In the genomic region with DNA sequence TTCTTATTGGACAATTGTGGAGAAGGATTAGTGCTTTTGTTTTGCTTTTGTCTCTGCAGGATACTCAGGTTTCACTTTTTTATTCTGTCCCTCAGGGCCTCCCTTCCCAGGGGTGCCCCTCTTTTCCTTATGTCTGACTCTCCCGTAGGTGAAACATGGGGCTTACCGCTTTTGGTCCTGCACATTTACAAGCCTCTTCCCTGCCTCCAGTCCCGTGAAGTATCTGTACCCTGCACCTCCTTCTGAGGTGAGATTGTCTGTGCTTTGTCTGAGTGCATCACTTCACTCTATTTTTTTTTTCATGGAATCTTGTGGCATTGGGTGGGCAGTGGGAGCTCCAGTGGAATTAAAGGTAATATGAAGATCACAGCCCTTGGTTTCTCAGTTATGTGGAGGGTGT, we compare ENCODE assay signal across 29 cellular contexts.
"Had no signal": no experiment of that assay in that cellular context is flagged by ENCODE, and none has a peak within 500 bp of the region (broad histone marks: within the 10 kb centered on the region; RNA-seq: fewer than 3 reads in every experiment).

No MANE protein-coding gene starts in this region.

- H3K27ac Mint-ChIP-seq: activated CD4-positive, alpha-beta memory T cell treated with anti-CD3 and anti-CD28 coated beads, Interleukin-2, amount 10 ng/mL, durations not matched to agents 7 days and 5 days; activated CD4-positive, alpha-beta T cell treated with anti-CD3 and anti-CD28 coated beads, Interleukin-2, amount 10 ng/mL, durations not matched to agents 7 days and 5 days; activated naive CD4-positive, alpha-beta T cell treated with anti-CD3 and anti-CD28 coated beads, Interleukin-2, amount 10 ng/mL, durations not matched to agents 7 days and 5 days; activated naive CD4-positive, alpha-beta T cell treated with anti-CD3 and anti-CD28 coated beads, Interleukin-2, amount 50 U/mL, for 72 hours; activated naive CD8-positive, alpha-beta T cell treated with anti-CD3 and anti-CD28 coated beads, Interleukin-2, amount 10 ng/mL, durations not matched to agents 7 days and 5 days; activated T-cell treated with anti-CD3 and anti-CD28 coated beads, Interleukin-2, amount 50 U/mL, for 24 hours; activated T-cell treated with anti-CD3 and anti-CD28 coated beads, Interleukin-2, amount 50 U/mL, for 72 hours; brain; dendritic cell treated with granulocyte-macrophage colony-stimulating factor and Interleukin-4, amounts not matched to agents 40 ng/mL and 50 ng/mL, for 4 days had no signal

- DNase-seq: activated CD4-positive, alpha-beta memory T cell treated with anti-CD3 and anti-CD28 coated beads, Interleukin-2, amount 10 ng/mL, durations not matched to agents 7 days and 5 days; activated CD4-positive, alpha-beta T cell treated with anti-CD3 and anti-CD28 coated beads for 4 hours; activated CD4-positive, alpha-beta T cell treated with anti-CD3 and anti-CD28 coated beads, Interleukin-2, amount 10 ng/mL, durations not matched to agents 7 days and 5 days; activated CD4-positive, alpha-beta T cell treated with anti-CD3 and anti-CD28 coated beads, Interleukin-2, amount 50 U/mL, for 4 hours; activated CD4-positive, CD25-positive, alpha-beta regulatory T cell; activated CD4-positive, CD25-positive, alpha-beta regulatory T cell treated with anti-CD3 and anti-CD28 coated beads, Interleukin-2, amount 50 U/mL, for 72 hours; activated CD8-positive, alpha-beta memory T cell treated with anti-CD3 and anti-CD28 coated beads, Interleukin-2, amount 50 U/mL, for 48 hours; activated gamma-delta T cell; activated naive CD4-positive, alpha-beta T cell; activated naive CD4-positive, alpha-beta T cell treated with anti-CD3 and anti-CD28 coated beads, Interleukin-2, amount 10 ng/mL, durations not matched to agents 7 days and 5 days; activated naive CD8-positive, alpha-beta T cell treated with anti-CD3 and anti-CD28 coated beads, Interleukin-2, amount 10 ng/mL, durations not matched to agents 7 days and 5 days; activated T-cell treated with anti-CD3 and anti-CD28 coated beads for 4 hours; activated T-cell treated with anti-CD3 and anti-CD28 coated beads, Interleukin-2, amount 50 U/mL, for 24 hours; activated T-cell treated with anti-CD3 and anti-CD28 coated beads, Interleukin-2, amount 50 U/mL, for 72 hours; dorsolateral prefrontal cortex; effector memory CD4-positive, alpha-beta T cell; erythroblast; esophagus squamous epithelium; foreskin melanocyte; T-helper 2 cell had no signal

- H3K4me3 ChIP-seq: ascending aorta, breast epithelium, cardiac muscle cell, coronary artery, dorsolateral prefrontal cortex, esophagus squamous epithelium, gastroesophageal sphincter had no signal

- H3K4me3 Mint-ChIP-seq: activated CD4-positive, alpha-beta memory T cell treated with anti-CD3 and anti-CD28 coated beads, Interleukin-2, amount 10 ng/mL, durations not matched to agents 7 days and 5 days; activated CD4-positive, alpha-beta T cell treated with anti-CD3 and anti-CD28 coated beads, Interleukin-2, amount 10 ng/mL, durations not matched to agents 7 days and 5 days; activated naive CD4-positive, alpha-beta T cell treated with anti-CD3 and anti-CD28 coated beads, Interleukin-2, amount 10 ng/mL, durations not matched to agents 7 days and 5 days; activated naive CD8-positive, alpha-beta T cell treated with anti-CD3 and anti-CD28 coated beads, Interleukin-2, amount 10 ng/mL, durations not matched to agents 7 days and 5 days; activated T-cell treated with anti-CD3 and anti-CD28 coated beads, Interleukin-2, amount 50 U/mL, for 24 hours; activated T-cell treated with anti-CD3 and anti-CD28 coated beads, Interleukin-2, amount 50 U/mL, for 72 hours; brain; central memory CD8-positive, alpha-beta T cell; dendritic cell treated with granulocyte-macrophage colony-stimulating factor and Interleukin-4, amounts not matched to agents 40 ng/mL and 50 ng/mL, for 4 days had no signal

- ATAC-seq: activated naive CD4-positive, alpha-beta T cell treated with anti-CD3 and anti-CD28 coated beads, Interleukin-2, amount 50 U/mL, for 72 hours; activated T-cell treated with anti-CD3 and anti-CD28 coated beads, Interleukin-2, amount 50 U/mL, for 72 hours; gastroesophageal sphincter had no signal

- H3K4me1 Mint-ChIP-seq: activated CD4-positive, alpha-beta memory T cell treated with anti-CD3 and anti-CD28 coated beads, Interleukin-2, amount 10 ng/mL, durations not matched to agents 7 days and 5 days; activated CD4-positive, alpha-beta T cell treated with anti-CD3 and anti-CD28 coated beads, Interleukin-2, amount 10 ng/mL, durations not matched to agents 7 days and 5 days; activated naive CD4-positive, alpha-beta T cell treated with anti-CD3 and anti-CD28 coated beads, Interleukin-2, amount 10 ng/mL, durations not matched to agents 7 days and 5 days; activated naive CD8-positive, alpha-beta T cell treated with anti-CD3 and anti-CD28 coated beads, Interleukin-2, amount 10 ng/mL, durations not matched to agents 7 days and 5 days; brain; central memory CD8-positive, alpha-beta T cell had no signal

- H3K36me3 ChIP-seq: ascending aorta, breast epithelium, cardiac muscle cell, esophagus squamous epithelium, gastroesophageal sphincter had no signal

- H3K27me3 Mint-ChIP-seq: activated CD4-positive, alpha-beta memory T cell treated with anti-CD3 and anti-CD28 coated beads, Interleukin-2, amount 10 ng/mL, durations not matched to agents 7 days and 5 days; activated CD4-positive, alpha-beta T cell treated with anti-CD3 and anti-CD28 coated beads, Interleukin-2, amount 10 ng/mL, durations not matched to agents 7 days and 5 days; activated naive CD4-positive, alpha-beta T cell treated with anti-CD3 and anti-CD28 coated beads, Interleukin-2, amount 10 ng/mL, durations not matched to agents 7 days and 5 days; activated naive CD8-positive, alpha-beta T cell treated with anti-CD3 and anti-CD28 coated beads, Interleukin-2, amount 10 ng/mL, durations not matched to agents 7 days and 5 days; activated T-cell treated with anti-CD3 and anti-CD28 coated beads, Interleukin-2, amount 50 U/mL, for 24 hours; brain; central memory CD8-positive, alpha-beta T cell; dendritic cell treated with granulocyte-macrophage colony-stimulating factor and Interleukin-4, amounts not matched to agents 40 ng/mL and 50 ng/mL, for 4 days had no signal

- H3K27me3 ChIP-seq: ascending aorta, breast epithelium, cardiac muscle cell, esophagus squamous epithelium had no signal

- H3K4me1 ChIP-seq: ascending aorta, breast epithelium, esophagus squamous epithelium, gastroesophageal sphincter had no signal

- H3K9me3 Mint-ChIP-seq: activated CD4-positive, alpha-beta memory T cell treated with anti-CD3 and anti-CD28 coated beads, Interleukin-2, amount 10 ng/mL, durations not matched to agents 7 days and 5 days; activated CD4-positive, alpha-beta T cell treated with anti-CD3 and anti-CD28 coated beads, Interleukin-2, amount 10 ng/mL, durations not matched to agents 7 days and 5 days; activated naive CD4-positive, alpha-beta T cell treated with anti-CD3 and anti-CD28 coated beads, Interleukin-2, amount 10 ng/mL, durations not matched to agents 7 days and 5 days; activated naive CD4-positive, alpha-beta T cell treated with anti-CD3 and anti-CD28 coated beads, Interleukin-2, amount 50 U/mL, for 72 hours; activated naive CD8-positive, alpha-beta T cell treated with anti-CD3 and anti-CD28 coated beads, Interleukin-2, amount 10 ng/mL, durations not matched to agents 7 days and 5 days; activated T-cell treated with anti-CD3 and anti-CD28 coated beads, Interleukin-2, amount 50 U/mL, for 24 hours; activated T-cell treated with anti-CD3 and anti-CD28 coated beads, Interleukin-2, amount 50 U/mL, for 72 hours; central memory CD8-positive, alpha-beta T cell; dendritic cell treated with granulocyte-macrophage colony-stimulating factor and Interleukin-4, amounts not matched to agents 40 ng/mL and 50 ng/mL, for 4 days had no signal

- H3K36me3 Mint-ChIP-seq: activated naive CD4-positive, alpha-beta T cell treated with anti-CD3 and anti-CD28 coated beads, Interleukin-2, amount 10 ng/mL, durations not matched to agents 7 days and 5 days; activated naive CD8-positive, alpha-beta T cell treated with anti-CD3 and anti-CD28 coated beads, Interleukin-2, amount 10 ng/mL, durations not matched to agents 7 days and 5 days; brain had no signal

- H3K27ac ChIP-seq: ascending aorta, breast epithelium, cardiac muscle cell, coronary artery, dorsolateral prefrontal cortex, esophagus squamous epithelium, gastroesophageal sphincter had no signal
